In genomic region chr22:35549338-35549737, GRCh38 we compare ENCODE assay signal across 19 cellular contexts. TPM values are rescaled to one million over a fixed set of nuclear protein-coding genes. Genes with fewer than 3 reads are reported as not detected.
DNase-seq lines count a peak whose midpoint lies in the region; ATAC-seq, FAIRE-seq and TF ChIP-seq lines count a peak whose summit lies in the region.
"Had no signal": no experiment of that assay in that cellular context is flagged by ENCODE, and none has a peak within 500 bp of the region (broad histone marks: within the 10 kb centered on the region; RNA-seq: fewer than 3 reads in every experiment).

No MANE protein-coding gene starts in this region.

- no peaks in the 10 kb centered on the region for H4K20me1 ChIP-seq in astrocyte (ENCODE audit: insufficient read depth, low read length)

- no peaks in the 10 kb centered on the region for H3K36me3 ChIP-seq in right atrium auricular region
- no peaks in the 10 kb centered on the region for H3K36me3 ChIP-seq in astrocyte (ENCODE audit: insufficient read depth, low read length)
- H3K36me3 ChIP-seq in testis (ENCODE audit: low read depth, missing control alignments) = no peaks in the 10 kb centered on the region
- H3K36me3 ChIP-seq in upper lobe of right lung = no peaks in the 10 kb centered on the region
- H3K36me3 ChIP-seq: transverse colon had no signal

- H3K4me3 Mint-ChIP-seq in astrocyte (ENCODE audit: unreplicated experiment) = no peak overlapping the region
- H3K4me3 Mint-ChIP-seq: activated naive CD8-positive, alpha-beta T cell; CD4-positive, CD25-positive, alpha-beta regulatory T cell; nephron; stimulated activated naive B cell treated with anti-CD40 and anti-IgM and Interleukin-4, amounts not matched to agents 10 μg/mL and 1 μg/mL and 100 μg/mL, for 72 hours had no signal

- peak overlapping the region; percentile 5 for H2AFZ ChIP-seq in astrocyte (ENCODE audit: low read depth, low read length)

- FAIRE-seq in astrocyte (lab: Jason Lieb, UNC) = no peak
- FAIRE-seq: A549, keratinocyte had no signal

- no peaks in the 10 kb centered on the region for H3K9me3 ChIP-seq in right atrium auricular region
- no peaks in the 10 kb centered on the region for H3K9me3 ChIP-seq in astrocyte (ENCODE audit: insufficient read depth, low read depth, low read length)
- H3K9me3 ChIP-seq in testis = no peaks in the 10 kb centered on the region
- no peaks in the 10 kb centered on the region for H3K9me3 ChIP-seq in upper lobe of right lung
- H3K9me3 ChIP-seq: A549, transverse colon had no signal

- H3K79me2 ChIP-seq in astrocyte (ENCODE audit: insufficient read depth, low read length) = no peaks in the 10 kb centered on the region

- peak; percentile 77 for ATAC-seq in Right ventricle myocardium superior (ENCODE audit: poor library complexity)
- ATAC-seq in upper lobe of right lung = no peak
- ATAC-seq: activated CD4-positive, CD25-positive, alpha-beta regulatory T cell treated with anti-CD3 and anti-CD28 coated beads, Interleukin-2, amount 50 U/mL, for 24 hours; stimulated activated naive B cell treated with anti-CD40 and anti-IgM and Interleukin-4, amounts not matched to agents 10 μg/mL and 1 μg/mL and 100 μg/mL, for 72 hours had no signal

- H3K4me1 ChIP-seq in right atrium auricular region (peaks cover 0 to 16% of the 10 kb centered on the region in 2 donors), astrocyte (ENCODE audit: insufficient read depth, low read length) (peaks cover 8% of the 10 kb centered on the region), testis (peaks cover 10% of the 10 kb centered on the region), upper lobe of right lung (no peaks in the 10 kb centered on the region)
- H3K4me1 ChIP-seq: A549, transverse colon had no signal

- H3K4me1 Mint-ChIP-seq in astrocyte (ENCODE audit: low read depth, unreplicated experiment) = no peaks in the 10 kb centered on the region

- intact Hi-C loops in Right ventricle myocardium superior (cut with DNase I) = no loop called here
- intact Hi-C loops in testis (cut with DNase I; ENCODE audit: low total_unique reads) = no loop called here
- intact Hi-C loops in upper lobe of right lung (cut with DNase I) = no loop called here

- H3K4me3 ChIP-seq in right atrium auricular region (no peak overlapping the region), astrocyte (ENCODE audit: insufficient read depth, low read depth, low read length) (no peak overlapping the region), testis (no peak overlapping the region), upper lobe of right lung (no peak overlapping the region)
- H3K4me3 ChIP-seq: A549, transverse colon had no signal

- H3K9ac ChIP-seq in astrocyte (ENCODE audit: low read length) = no peak overlapping the region

- H3K36me3 Mint-ChIP-seq in astrocyte (ENCODE audit: low read depth, unreplicated experiment) = no peaks in the 10 kb centered on the region
- H3K36me3 Mint-ChIP-seq: activated naive CD8-positive, alpha-beta T cell; CD4-positive, CD25-positive, alpha-beta regulatory T cell had no signal

- no peak overlapping the region for H3K27ac Mint-ChIP-seq in astrocyte (ENCODE audit: unreplicated experiment)
- H3K27ac Mint-ChIP-seq: activated naive CD8-positive, alpha-beta T cell; CD4-positive, CD25-positive, alpha-beta regulatory T cell; nephron; stimulated activated naive B cell treated with anti-CD40 and anti-IgM and Interleukin-4, amounts not matched to agents 10 μg/mL and 1 μg/mL and 100 μg/mL, for 72 hours had no signal

- peak overlapping the region; percentile 13 for H3K4me2 ChIP-seq in astrocyte (ENCODE audit: low read length)
- H3K4me2 ChIP-seq: A549 had no signal

- TF ChIP-seq POLR2A in testis (IDR thresholded peaks at IDR 0.05) = no peak

- peak; percentile 81 for DNase-seq in Right ventricle myocardium superior
- DNase-seq in right atrium auricular region (ENCODE audit: low spot score) = no peak
- no peak for DNase-seq in astrocyte (ENCODE audit: low read depth)
- peak in 27 of 51 donors; percentile 12 to 73 (median 49) for DNase-seq in hypothalamus (lab: John Stamatoyannopoulos, UW)
- peak; percentile 68 for DNase-seq in testis
- no peak for DNase-seq in NK-92 treated with Interleukin-12 subunit alpha and Interleukin-12 subunit beta, amount 100 ng/mL, for 24 hours (lab: John Stamatoyannopoulos, UW)
- DNase-seq in upper lobe of right lung = no peak
- no peak for DNase-seq in AML-193 (lab: John Stamatoyannopoulos, UW)
- DNase-seq: CD4-positive, CD25-positive, alpha-beta regulatory T cell; effector CD8-positive, alpha-beta T cell; mesenchymal stem cell; stimulated activated naive B cell treated with anti-CD40 and anti-IgM and Interleukin-4, amounts not matched to agents 10 μg/mL and 1 μg/mL and 100 μg/mL, for 72 hours; transverse colon had no signal

- H3K27ac ChIP-seq in right atrium auricular region (no peak overlapping the region), astrocyte (ENCODE audit: low read depth, low read length) (no peak overlapping the region), testis (no peak overlapping the region), upper lobe of right lung (no peak overlapping the region)
- H3K27ac ChIP-seq: A549, transverse colon had no signal

- peaks cover 4% of the 10 kb centered on the region for H3K9me3 Mint-ChIP-seq in astrocyte (ENCODE audit: unreplicated experiment)
- H3K9me3 Mint-ChIP-seq: nephron had no signal

- TF ChIP-seq CTCF in right atrium auricular region (IDR thresholded peaks at IDR 0.05) (no peak), astrocyte (IDR thresholded peaks at IDR 0.05; ENCODE audit: insufficient read depth, low read depth, low read length) (no peak), testis (IDR thresholded peaks at IDR 0.05) (no peak), upper lobe of right lung (IDR thresholded peaks at IDR 0.05) (no peak)

- H3K27me3 ChIP-seq in right atrium auricular region = no peaks in the 10 kb centered on the region
- H3K27me3 ChIP-seq in astrocyte (ENCODE audit: insufficient read depth, low read length) = peaks cover 7% of the 10 kb centered on the region
- no peaks in the 10 kb centered on the region for H3K27me3 ChIP-seq in testis
- H3K27me3 ChIP-seq in upper lobe of right lung = peaks cover 11% of the 10 kb centered on the region
- H3K27me3 ChIP-seq: transverse colon had no signal

- 19 to 50% methylated on average over 12 of the region's 12 CpGs for WGBS in testis, 2 donors

- peaks cover 78% of the 10 kb centered on the region for H3K27me3 Mint-ChIP-seq in astrocyte (ENCODE audit: low read depth, unreplicated experiment)

RNA-seq across cellular contexts. Expression of gene RASD2, which starts 8.7 kb away (rescaled TPM):
- total RNA-seq in Right ventricle myocardium superior (9.4 TPM), right atrium auricular region (1 to 10 TPM in 1 of 2 donors, under 1 TPM in 1; 0.94 to 3.1 TPM), astrocyte (0.16 and 0.17 TPM in 2 replicates), testis (1 to 10 TPM; 1.2 to 1.7 TPM), upper lobe of right lung (4.1 TPM)
- 1.7 TPM for polyA plus RNA-seq in testis (ENCODE audit: insufficient read depth, low read depth, low replicate concordance)
- total RNA-seq: T-helper 2 cell treated with Interferon-gamma antibody and Interleukin-4, amounts not matched to agents 100 ng/mL and 5 ng/mL, for 36 hours had no signal

Comparison
In these comparisons a context has a peak if more than half of its experiments do, and no peak if none do; other contexts are left out.
1. DNase-seq: peak in Right ventricle myocardium superior (single experiment), hypothalamus (27 of 51) and testis (single experiment); none in right atrium auricular region (single experiment), astrocyte (single experiment), NK-92 treated with Interleukin-12 subunit alpha and Interleukin-12 subunit beta, amount 100 ng/mL, for 24 hours (single experiment), upper lobe of right lung (single experiment) and AML-193 (0 of 2).